13 cellular contexts compared by ENCODE assay signal in genomic region chr5:75856056-75856455, GRCh38.
"Had no signal": no experiment of that assay in that cellular context is flagged by ENCODE, and none has a peak within 500 bp of the region (broad histone marks: within the 10 kb centered on the region; RNA-seq: fewer than 3 reads in every experiment).

No MANE protein-coding gene starts in this region.

- H3K4me3 ChIP-seq: esophagus squamous epithelium, thyroid gland had no signal

- H3K27me3 ChIP-seq: esophagus squamous epithelium, neutrophil, thyroid gland had no signal

- H3K4me3 Mint-ChIP-seq: activated B cell treated with CpG ODN at 0.5 μM for 24 hours; activated CD4-positive, alpha-beta memory T cell treated with anti-CD3 and anti-CD28 coated beads for 36 hours; activated naive CD8-positive, alpha-beta T cell; dendritic cell treated with granulocyte-macrophage colony-stimulating factor and Interleukin-4, amounts not matched to agents 40 ng/mL and 50 ng/mL, for 4 days; natural killer cell had no signal

- H3K36me3 Mint-ChIP-seq: activated CD4-positive, alpha-beta memory T cell treated with anti-CD3 and anti-CD28 coated beads for 36 hours; activated naive CD8-positive, alpha-beta T cell had no signal

- H3K9me3 ChIP-seq: esophagus squamous epithelium, neutrophil, thyroid gland had no signal

- ATAC-seq: natural killer cell had no signal

- H3K4me1 Mint-ChIP-seq: activated B cell treated with CpG ODN at 0.5 μM for 24 hours, natural killer cell had no signal

- H3K27ac ChIP-seq: esophagus squamous epithelium, neutrophil, thyroid gland had no signal

- DNase-seq: activated B cell treated with CpG ODN at 0.5 μM for 24 hours; activated CD4-positive, alpha-beta memory T cell treated with anti-CD3 and anti-CD28 coated beads for 36 hours; activated CD4-positive, alpha-beta T cell treated with anti-CD3 and anti-CD28 coated beads for 4 hours; activated T-cell treated with anti-CD3 and anti-CD28 coated beads for 4 hours; effector memory CD4-positive, alpha-beta T cell; esophagus squamous epithelium; mesendoderm; natural killer cell; stimulated activated naive CD4-positive, alpha-beta T cell treated with Interleukin-2 at 50 U/mL for 16 hours; thyroid gland had no signal

- H3K4me1 ChIP-seq: esophagus squamous epithelium, thyroid gland had no signal

- H3K9me3 Mint-ChIP-seq: activated CD4-positive, alpha-beta memory T cell treated with anti-CD3 and anti-CD28 coated beads for 36 hours had no signal

- H3K27ac Mint-ChIP-seq: activated B cell treated with CpG ODN at 0.5 μM for 24 hours; activated CD4-positive, alpha-beta memory T cell treated with anti-CD3 and anti-CD28 coated beads for 36 hours; activated naive CD8-positive, alpha-beta T cell; dendritic cell treated with granulocyte-macrophage colony-stimulating factor and Interleukin-4, amounts not matched to agents 40 ng/mL and 50 ng/mL, for 4 days; natural killer cell had no signal

- H3K36me3 ChIP-seq: esophagus squamous epithelium, neutrophil, thyroid gland had no signal
